ENCODE assay signal across 1 cellular context in the genomic region with DNA sequence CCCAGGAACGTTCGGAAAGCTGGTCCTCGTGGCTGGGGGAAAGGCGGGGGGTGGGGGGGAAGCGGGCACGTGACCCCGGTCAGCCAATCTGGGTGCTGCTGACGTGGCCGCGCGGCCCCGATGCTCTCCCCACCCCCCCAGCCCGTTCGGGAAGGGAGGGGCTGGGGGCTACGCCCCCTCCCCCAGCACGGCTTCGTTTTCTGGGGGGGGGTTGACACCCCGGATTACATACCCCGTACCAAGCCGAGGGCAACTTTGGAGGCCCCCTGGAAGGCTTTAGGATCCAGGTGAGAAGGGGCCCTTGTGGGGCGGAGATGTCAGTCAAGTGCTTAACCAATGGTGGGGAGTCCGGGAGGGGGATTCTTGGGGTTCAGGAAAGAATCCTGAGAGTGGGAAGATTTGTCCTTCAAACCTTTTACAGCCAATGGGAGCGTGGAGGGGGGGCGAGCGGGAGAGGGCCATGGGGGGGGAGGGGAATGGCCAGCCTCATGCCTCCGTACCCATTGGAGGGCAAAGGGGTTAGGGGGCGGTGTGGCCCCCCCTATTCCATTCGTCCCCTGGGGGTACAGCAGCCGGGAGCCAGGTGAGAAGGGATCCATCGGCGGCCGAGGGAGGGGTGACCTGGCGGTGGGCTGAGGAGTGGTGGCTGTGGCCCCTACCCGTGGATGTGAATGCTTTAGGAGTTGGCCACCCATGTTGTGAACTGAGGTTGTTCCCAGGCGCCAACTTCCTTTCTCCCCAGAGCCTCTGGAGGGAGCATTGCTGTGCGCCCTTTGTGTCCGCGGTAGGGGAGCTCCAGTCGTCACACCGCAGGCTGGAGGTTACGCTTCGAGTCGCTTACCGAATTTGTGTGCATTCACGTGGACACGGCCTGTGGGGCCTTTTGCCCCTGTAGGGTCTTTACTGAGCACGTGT.
TF ChIP-seq lines count a peak whose summit lies in the region.

No MANE protein-coding gene starts in this region.

TF ChIP-seq in HepG2, 621 proteins besides CTCF, POLR2A, EP300 and RAD21 (continued from another document and continues in another):
- TF ChIP-seq, protein P1, sequence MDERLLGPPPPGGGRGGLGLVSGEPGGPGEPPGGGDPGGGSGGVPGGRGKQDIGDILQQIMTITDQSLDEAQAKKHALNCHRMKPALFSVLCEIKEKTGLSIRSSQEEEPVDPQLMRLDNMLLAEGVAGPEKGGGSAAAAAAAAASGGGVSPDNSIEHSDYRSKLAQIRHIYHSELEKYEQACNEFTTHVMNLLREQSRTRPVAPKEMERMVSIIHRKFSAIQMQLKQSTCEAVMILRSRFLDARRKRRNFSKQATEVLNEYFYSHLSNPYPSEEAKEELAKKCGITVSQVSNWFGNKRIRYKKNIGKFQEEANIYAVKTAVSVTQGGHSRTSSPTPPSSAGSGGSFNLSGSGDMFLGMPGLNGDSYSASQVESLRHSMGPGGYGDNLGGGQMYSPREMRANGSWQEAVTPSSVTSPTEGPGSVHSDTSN (CRISPR knock-in tag; IDR thresholded peaks at IDR 0.05), result no peak; the same call in 1 of the 2 replicates
- TF ChIP-seq DMAP1 (CRISPR knock-in tag; IDR thresholded peaks at IDR 0.05) (peak; percentile 91), MIER2 (CRISPR knock-in tag; IDR thresholded peaks at IDR 0.05) (no peak), GTF3A (CRISPR knock-in tag; conservative IDR thresholded peaks at IDR 0.05) (no peak), MED8 (CRISPR knock-in tag; IDR thresholded peaks at IDR 0.05; ENCODE audit: insufficient replicate concordance) (peak; percentile 82), CREB1 (IDR thresholded peaks at IDR 0.05) (0 out of 2 replicates have a peak, but pooled peaks have one; percentile 44), CREB1 (CRISPR knock-in tag; IDR thresholded peaks at IDR 0.05) (no peak), FIP1L1 (IDR thresholded peaks at IDR 0.05; ENCODE audit: borderline replicate concordance, insufficient read depth, low read depth, low read length) (no peak; the same call in 1 of the 2 replicates), HIVEP1 (CRISPR knock-in tag; IDR thresholded peaks at IDR 0.05) (no peak), ZNF282 (IDR thresholded peaks at IDR 0.05; ENCODE audit: partially characterized antibody) (no peak), ZNF572 (CRISPR knock-in tag; IDR thresholded peaks at IDR 0.05) (peak; percentile 78; the same call in 1 of the 2 replicates), ZNF296 (CRISPR knock-in tag; conservative IDR thresholded peaks at IDR 0.05) (no peak), ZKSCAN5 (CRISPR knock-in tag; IDR thresholded peaks at IDR 0.05) (no peak), NR2F2 (IDR thresholded peaks at IDR 0.05; ENCODE audit: borderline replicate concordance, low read depth) (no peak), ZNF510 (CRISPR knock-in tag; IDR thresholded peaks at IDR 0.05; ENCODE audit: low read depth) (peak; percentile 22; the same call in 1 of the 2 replicates), MAZ (IDR thresholded peaks at IDR 0.05; ENCODE audit: borderline replicate concordance, low read depth, low read length) (peak; percentile 88; the same call in 1 of the 2 replicates), MAZ (CRISPR knock-in tag; IDR thresholded peaks at IDR 0.05; ENCODE audit: low read depth) (no peak; the same call in 1 of the 2 replicates), CBX1 (IDR thresholded peaks at IDR 0.05; ENCODE audit: low read depth) (no peak), ZBTB20 (CRISPR knock-in tag; IDR thresholded peaks at IDR 0.05; ENCODE audit: borderline replicate concordance, low read depth) (no peak; the same call in 1 of the 2 replicates), FOXC1 (CRISPR knock-in tag; IDR thresholded peaks at IDR 0.05; ENCODE audit: borderline replicate concordance) (no peak; the same call in 1 of the 2 replicates), ZNF7 (CRISPR knock-in tag; IDR thresholded peaks at IDR 0.05) (peak; percentile 27; the same call in 1 of the 2 replicates), ZC3H13 (CRISPR knock-in tag; IDR thresholded peaks at IDR 0.05) (no peak; the same call in 1 of the 2 replicates), ZNF790 (CRISPR knock-in tag; IDR thresholded peaks at IDR 0.05; ENCODE audit: borderline replicate concordance) (no peak; the same call in 1 of the 2 replicates), MIXL1 (CRISPR knock-in tag; IDR thresholded peaks at IDR 0.05) (no peak; the same call in 1 of the 2 replicates), TEAD2 (CRISPR knock-in tag; IDR thresholded peaks at IDR 0.05) (no peak), ZSCAN12 (CRISPR knock-in tag; IDR thresholded peaks at IDR 0.05) (peak; percentile 61; the same call in 1 of the 2 replicates), ZNF768 (CRISPR knock-in tag; IDR thresholded peaks at IDR 0.05) (peak; percentile 84; the same call in 1 of the 2 replicates), ZEB1 (IDR thresholded peaks at IDR 0.05; ENCODE audit: insufficient replicate concordance, low read depth) (no peak), TCF7L2 (IDR thresholded peaks at IDR 0.05; ENCODE audit: low read depth, low read length) (no peak), NR2C2 (CRISPR knock-in tag; IDR thresholded peaks at IDR 0.05; ENCODE audit: borderline replicate concordance) (no peak), ZNF674 (CRISPR knock-in tag; IDR thresholded peaks at IDR 0.05; ENCODE audit: low read depth) (no peak), PHF5A (CRISPR knock-in tag; IDR thresholded peaks at IDR 0.05; ENCODE audit: low read depth, unreplicated experiment) (peak; percentile 21), ESRRA (CRISPR knock-in tag; IDR thresholded peaks at IDR 0.05; ENCODE audit: low read depth) (0 out of 2 replicates have a peak, but pooled peaks have one; percentile 40), HNRNPK (IDR thresholded peaks at IDR 0.05; ENCODE audit: low read depth, low read length, poor library complexity, severe bottlenecking) (peak; percentile 0)
- TF ChIP-seq, protein P2, sequence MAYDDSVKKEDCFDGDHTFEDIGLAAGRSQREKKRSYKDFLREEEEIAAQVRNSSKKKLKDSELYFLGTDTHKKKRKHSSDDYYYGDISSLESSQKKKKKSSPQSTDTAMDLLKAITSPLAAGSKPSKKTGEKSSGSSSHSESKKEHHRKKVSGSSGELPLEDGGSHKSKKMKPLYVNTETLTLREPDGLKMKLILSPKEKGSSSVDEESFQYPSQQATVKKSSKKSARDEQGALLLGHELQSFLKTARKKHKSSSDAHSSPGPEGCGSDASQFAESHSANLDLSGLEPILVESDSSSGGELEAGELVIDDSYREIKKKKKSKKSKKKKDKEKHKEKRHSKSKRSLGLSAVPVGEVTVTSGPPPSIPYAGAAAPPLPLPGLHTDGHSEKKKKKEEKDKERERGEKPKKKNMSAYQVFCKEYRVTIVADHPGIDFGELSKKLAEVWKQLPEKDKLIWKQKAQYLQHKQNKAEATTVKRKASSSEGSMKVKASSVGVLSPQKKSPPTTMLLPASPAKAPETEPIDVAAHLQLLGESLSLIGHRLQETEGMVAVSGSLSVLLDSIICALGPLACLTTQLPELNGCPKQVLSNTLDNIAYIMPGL (CRISPR knock-in tag; IDR thresholded peaks at IDR 0.05; ENCODE audit: borderline replicate concordance in 1 of 2, low read depth in 1 of 2), result peak in 1 of 2 experiments; percentile 82; a peak in 3 of 4 replicates
- TF ChIP-seq, protein P3, sequence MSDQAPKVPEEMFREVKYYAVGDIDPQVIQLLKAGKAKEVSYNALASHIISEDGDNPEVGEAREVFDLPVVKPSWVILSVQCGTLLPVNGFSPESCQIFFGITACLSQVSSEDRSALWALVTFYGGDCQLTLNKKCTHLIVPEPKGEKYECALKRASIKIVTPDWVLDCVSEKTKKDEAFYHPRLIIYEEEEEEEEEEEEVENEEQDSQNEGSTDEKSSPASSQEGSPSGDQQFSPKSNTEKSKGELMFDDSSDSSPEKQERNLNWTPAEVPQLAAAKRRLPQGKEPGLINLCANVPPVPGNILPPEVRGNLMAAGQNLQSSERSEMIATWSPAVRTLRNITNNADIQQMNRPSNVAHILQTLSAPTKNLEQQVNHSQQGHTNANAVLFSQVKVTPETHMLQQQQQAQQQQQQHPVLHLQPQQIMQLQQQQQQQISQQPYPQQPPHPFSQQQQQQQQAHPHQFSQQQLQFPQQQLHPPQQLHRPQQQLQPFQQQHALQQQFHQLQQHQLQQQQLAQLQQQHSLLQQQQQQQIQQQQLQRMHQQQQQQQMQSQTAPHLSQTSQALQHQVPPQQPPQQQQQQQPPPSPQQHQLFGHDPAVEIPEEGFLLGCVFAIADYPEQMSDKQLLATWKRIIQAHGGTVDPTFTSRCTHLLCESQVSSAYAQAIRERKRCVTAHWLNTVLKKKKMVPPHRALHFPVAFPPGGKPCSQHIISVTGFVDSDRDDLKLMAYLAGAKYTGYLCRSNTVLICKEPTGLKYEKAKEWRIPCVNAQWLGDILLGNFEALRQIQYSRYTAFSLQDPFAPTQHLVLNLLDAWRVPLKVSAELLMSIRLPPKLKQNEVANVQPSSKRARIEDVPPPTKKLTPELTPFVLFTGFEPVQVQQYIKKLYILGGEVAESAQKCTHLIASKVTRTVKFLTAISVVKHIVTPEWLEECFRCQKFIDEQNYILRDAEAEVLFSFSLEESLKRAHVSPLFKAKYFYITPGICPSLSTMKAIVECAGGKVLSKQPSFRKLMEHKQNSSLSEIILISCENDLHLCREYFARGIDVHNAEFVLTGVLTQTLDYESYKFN (CRISPR knock-in tag; conservative IDR thresholded peaks at IDR 0.05), result no peak
- TF ChIP-seq, protein P4, sequence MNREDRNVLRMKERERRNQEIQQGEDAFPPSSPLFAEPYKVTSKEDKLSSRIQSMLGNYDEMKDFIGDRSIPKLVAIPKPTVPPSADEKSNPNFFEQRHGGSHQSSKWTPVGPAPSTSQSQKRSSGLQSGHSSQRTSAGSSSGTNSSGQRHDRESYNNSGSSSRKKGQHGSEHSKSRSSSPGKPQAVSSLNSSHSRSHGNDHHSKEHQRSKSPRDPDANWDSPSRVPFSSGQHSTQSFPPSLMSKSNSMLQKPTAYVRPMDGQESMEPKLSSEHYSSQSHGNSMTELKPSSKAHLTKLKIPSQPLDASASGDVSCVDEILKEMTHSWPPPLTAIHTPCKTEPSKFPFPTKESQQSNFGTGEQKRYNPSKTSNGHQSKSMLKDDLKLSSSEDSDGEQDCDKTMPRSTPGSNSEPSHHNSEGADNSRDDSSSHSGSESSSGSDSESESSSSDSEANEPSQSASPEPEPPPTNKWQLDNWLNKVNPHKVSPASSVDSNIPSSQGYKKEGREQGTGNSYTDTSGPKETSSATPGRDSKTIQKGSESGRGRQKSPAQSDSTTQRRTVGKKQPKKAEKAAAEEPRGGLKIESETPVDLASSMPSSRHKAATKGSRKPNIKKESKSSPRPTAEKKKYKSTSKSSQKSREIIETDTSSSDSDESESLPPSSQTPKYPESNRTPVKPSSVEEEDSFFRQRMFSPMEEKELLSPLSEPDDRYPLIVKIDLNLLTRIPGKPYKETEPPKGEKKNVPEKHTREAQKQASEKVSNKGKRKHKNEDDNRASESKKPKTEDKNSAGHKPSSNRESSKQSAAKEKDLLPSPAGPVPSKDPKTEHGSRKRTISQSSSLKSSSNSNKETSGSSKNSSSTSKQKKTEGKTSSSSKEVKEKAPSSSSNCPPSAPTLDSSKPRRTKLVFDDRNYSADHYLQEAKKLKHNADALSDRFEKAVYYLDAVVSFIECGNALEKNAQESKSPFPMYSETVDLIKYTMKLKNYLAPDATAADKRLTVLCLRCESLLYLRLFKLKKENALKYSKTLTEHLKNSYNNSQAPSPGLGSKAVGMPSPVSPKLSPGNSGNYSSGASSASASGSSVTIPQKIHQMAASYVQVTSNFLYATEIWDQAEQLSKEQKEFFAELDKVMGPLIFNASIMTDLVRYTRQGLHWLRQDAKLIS (CRISPR knock-in tag; IDR thresholded peaks at IDR 0.05), result peak; percentile 98
- TF ChIP-seq, protein P5, sequence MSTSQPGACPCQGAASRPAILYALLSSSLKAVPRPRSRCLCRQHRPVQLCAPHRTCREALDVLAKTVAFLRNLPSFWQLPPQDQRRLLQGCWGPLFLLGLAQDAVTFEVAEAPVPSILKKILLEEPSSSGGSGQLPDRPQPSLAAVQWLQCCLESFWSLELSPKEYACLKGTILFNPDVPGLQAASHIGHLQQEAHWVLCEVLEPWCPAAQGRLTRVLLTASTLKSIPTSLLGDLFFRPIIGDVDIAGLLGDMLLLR (CRISPR knock-in tag; IDR thresholded peaks at IDR 0.05), result peak; percentile 80
- TF ChIP-seq, protein P6, sequence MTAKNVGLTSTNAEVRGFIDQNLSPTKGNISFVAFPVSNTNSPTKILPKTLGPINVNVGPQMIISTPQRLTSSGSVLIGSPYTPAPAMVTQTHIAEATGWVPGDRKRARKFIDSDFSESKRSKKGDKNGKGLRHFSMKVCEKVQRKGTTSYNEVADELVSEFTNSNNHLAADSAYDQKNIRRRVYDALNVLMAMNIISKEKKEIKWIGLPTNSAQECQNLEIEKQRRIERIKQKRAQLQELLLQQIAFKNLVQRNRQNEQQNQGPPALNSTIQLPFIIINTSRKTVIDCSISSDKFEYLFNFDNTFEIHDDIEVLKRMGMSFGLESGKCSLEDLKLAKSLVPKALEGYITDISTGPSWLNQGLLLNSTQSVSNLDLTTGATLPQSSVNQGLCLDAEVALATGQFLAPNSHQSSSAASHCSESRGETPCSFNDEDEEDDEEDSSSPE (CRISPR knock-in tag; IDR thresholded peaks at IDR 0.05), result peak; percentile 8; the same call in 1 of the 2 replicates
- TF ChIP-seq, protein P7, sequence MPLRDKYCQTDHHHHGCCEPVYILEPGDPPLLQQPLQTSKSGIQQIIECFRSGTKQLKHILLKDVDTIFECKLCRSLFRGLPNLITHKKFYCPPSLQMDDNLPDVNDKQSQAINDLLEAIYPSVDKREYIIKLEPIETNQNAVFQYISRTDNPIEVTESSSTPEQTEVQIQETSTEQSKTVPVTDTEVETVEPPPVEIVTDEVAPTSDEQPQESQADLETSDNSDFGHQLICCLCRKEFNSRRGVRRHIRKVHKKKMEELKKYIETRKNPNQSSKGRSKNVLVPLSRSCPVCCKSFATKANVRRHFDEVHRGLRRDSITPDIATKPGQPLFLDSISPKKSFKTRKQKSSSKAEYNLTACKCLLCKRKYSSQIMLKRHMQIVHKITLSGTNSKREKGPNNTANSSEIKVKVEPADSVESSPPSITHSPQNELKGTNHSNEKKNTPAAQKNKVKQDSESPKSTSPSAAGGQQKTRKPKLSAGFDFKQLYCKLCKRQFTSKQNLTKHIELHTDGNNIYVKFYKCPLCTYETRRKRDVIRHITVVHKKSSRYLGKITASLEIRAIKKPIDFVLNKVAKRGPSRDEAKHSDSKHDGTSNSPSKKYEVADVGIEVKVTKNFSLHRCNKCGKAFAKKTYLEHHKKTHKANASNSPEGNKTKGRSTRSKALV (CRISPR knock-in tag; IDR thresholded peaks at IDR 0.05), result no peak
- TF ChIP-seq, protein P8, sequence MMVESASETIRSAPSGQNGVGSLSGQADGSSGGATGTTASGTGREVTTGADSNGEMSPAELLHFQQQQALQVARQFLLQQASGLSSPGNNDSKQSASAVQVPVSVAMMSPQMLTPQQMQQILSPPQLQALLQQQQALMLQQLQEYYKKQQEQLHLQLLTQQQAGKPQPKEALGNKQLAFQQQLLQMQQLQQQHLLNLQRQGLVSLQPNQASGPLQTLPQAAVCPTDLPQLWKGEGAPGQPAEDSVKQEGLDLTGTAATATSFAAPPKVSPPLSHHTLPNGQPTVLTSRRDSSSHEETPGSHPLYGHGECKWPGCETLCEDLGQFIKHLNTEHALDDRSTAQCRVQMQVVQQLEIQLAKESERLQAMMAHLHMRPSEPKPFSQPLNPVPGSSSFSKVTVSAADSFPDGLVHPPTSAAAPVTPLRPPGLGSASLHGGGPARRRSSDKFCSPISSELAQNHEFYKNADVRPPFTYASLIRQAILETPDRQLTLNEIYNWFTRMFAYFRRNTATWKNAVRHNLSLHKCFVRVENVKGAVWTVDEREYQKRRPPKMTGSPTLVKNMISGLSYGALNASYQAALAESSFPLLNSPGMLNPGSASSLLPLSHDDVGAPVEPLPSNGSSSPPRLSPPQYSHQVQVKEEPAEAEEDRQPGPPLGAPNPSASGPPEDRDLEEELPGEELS (CRISPR knock-in tag; IDR thresholded peaks at IDR 0.05), result no peak
- TF ChIP-seq, protein P9, sequence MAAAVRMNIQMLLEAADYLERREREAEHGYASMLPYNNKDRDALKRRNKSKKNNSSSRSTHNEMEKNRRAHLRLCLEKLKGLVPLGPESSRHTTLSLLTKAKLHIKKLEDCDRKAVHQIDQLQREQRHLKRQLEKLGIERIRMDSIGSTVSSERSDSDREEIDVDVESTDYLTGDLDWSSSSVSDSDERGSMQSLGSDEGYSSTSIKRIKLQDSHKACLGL (CRISPR knock-in tag; IDR thresholded peaks at IDR 0.05), result peak; percentile 78
